In genomic region chr3:37053753-37054152, GRCh38 we compare ENCODE assay signal across 1 cellular context.
TF ChIP-seq lines count a peak whose summit lies in the region.

No MANE protein-coding gene starts in this region.

TF ChIP-seq in GM12878, 131 proteins besides CTCF, POLR2A, EP300 and RAD21 (continued from another document):
- no peak for TF ChIP-seq ZBTB4 (CRISPR knock-in tag; IDR thresholded peaks at IDR 0.05)
- TF ChIP-seq BACH1 (IDR thresholded peaks at IDR 0.05; ENCODE audit: borderline replicate concordance): no peak
- TF ChIP-seq GABPA (IDR thresholded peaks at IDR 0.05; ENCODE audit: low read depth): no peak
